22 cellular contexts compared by ENCODE assay signal in genomic region chr7:19296617-19297016, GRCh38.
"Had no signal": no experiment of that assay in that cellular context is flagged by ENCODE, and none has a peak within 500 bp of the region (broad histone marks: within the 10 kb centered on the region; RNA-seq: fewer than 3 reads in every experiment).

No MANE protein-coding gene starts in this region.

- H2AFZ ChIP-seq: neural progenitor cell had no signal

- H3K27me3 Mint-ChIP-seq: dendritic cell treated with granulocyte-macrophage colony-stimulating factor and Interleukin-4, amounts not matched to agents 40 ng/mL and 50 ng/mL, for 4 days; effector memory CD8-positive, alpha-beta T cell; progenitor cell of endocrine pancreas; type B pancreatic cell had no signal

- H3K27ac ChIP-seq: epithelial cell of prostate, esophagus muscularis mucosa, gastrocnemius medialis, heart right ventricle, neural progenitor cell, pancreas, suprapubic skin, thyroid gland had no signal

- H3K36me3 ChIP-seq: esophagus muscularis mucosa, gastrocnemius medialis, heart right ventricle, neural progenitor cell, pancreas, suprapubic skin, thyroid gland had no signal

- H3K4me3 Mint-ChIP-seq: dendritic cell treated with granulocyte-macrophage colony-stimulating factor and Interleukin-4, amounts not matched to agents 40 ng/mL and 50 ng/mL, for 4 days; effector memory CD8-positive, alpha-beta T cell; mesothelial cell of epicardium; natural killer cell treated with Interleukin-12 subunit alpha and Interleukin-12 subunit beta and Interleukin-15 and Interleukin-18, amount 100 ng/mL, for 72 hours; neural progenitor cell; type B pancreatic cell had no signal

- H3K9me3 Mint-ChIP-seq: mesothelial cell of epicardium; natural killer cell treated with Interleukin-12 subunit alpha and Interleukin-12 subunit beta and Interleukin-15 and Interleukin-18, amount 100 ng/mL, for 72 hours; neural progenitor cell; type B pancreatic cell had no signal

- DNase-seq: effector memory CD8-positive, alpha-beta T cell; gastrocnemius medialis; heart right ventricle; hypothalamus; mammary epithelial cell; nucleus accumbens; right cardiac atrium; stimulated activated CD4-positive, alpha-beta T cell treated with anti-CD3 and anti-CD28 coated beads, Interleukin-2, amount 100 ng/mL, for 48 hours; stimulated activated naive CD4-positive, alpha-beta T cell treated with Interleukin-2 at 50 U/mL for 16 hours; thyroid gland had no signal

- H3K4me2 ChIP-seq: neural progenitor cell, smooth muscle cell had no signal

- H3K27ac Mint-ChIP-seq: dendritic cell treated with granulocyte-macrophage colony-stimulating factor and Interleukin-4, amounts not matched to agents 40 ng/mL and 50 ng/mL, for 4 days; effector memory CD8-positive, alpha-beta T cell; natural killer cell treated with Interleukin-12 subunit alpha and Interleukin-12 subunit beta and Interleukin-15 and Interleukin-18, amount 100 ng/mL, for 72 hours; neural progenitor cell; progenitor cell of endocrine pancreas; type B pancreatic cell had no signal

- H3K27me3 ChIP-seq: esophagus muscularis mucosa, gastrocnemius medialis, heart right ventricle, neural progenitor cell, pancreas, suprapubic skin, thyroid gland had no signal

- H3K4me1 ChIP-seq: esophagus muscularis mucosa, heart right ventricle, neural progenitor cell, pancreas, suprapubic skin, thyroid gland had no signal

- H3K9ac ChIP-seq: neural progenitor cell had no signal

- H3K4me3 ChIP-seq: esophagus muscularis mucosa, gastrocnemius medialis, heart right ventricle, neural progenitor cell, pancreas, smooth muscle cell, suprapubic skin, thyroid gland had no signal

- H3K9me3 ChIP-seq: esophagus muscularis mucosa, gastrocnemius medialis, heart right ventricle, pancreas, suprapubic skin, thyroid gland had no signal

- ATAC-seq: effector memory CD8-positive, alpha-beta T cell; gastrocnemius medialis; heart right ventricle; left lobe of liver; natural killer cell treated with Interleukin-12 subunit alpha and Interleukin-12 subunit beta and Interleukin-15 and Interleukin-18, amount 100 ng/mL, for 72 hours; pancreas; right cardiac atrium had no signal
